In genomic region chr15:89387140-89387903, GRCh38 we compare ENCODE assay signal across 18 cellular contexts. TPM values are rescaled to one million over a fixed set of nuclear protein-coding genes. Genes with fewer than 3 reads are reported as not detected.
DNase-seq lines count a peak whose midpoint lies in the region; ATAC-seq, FAIRE-seq and TF ChIP-seq lines count a peak whose summit lies in the region.
"Had no signal": no experiment of that assay in that cellular context is flagged by ENCODE, and none has a peak within 500 bp of the region (broad histone marks: within the 10 kb centered on the region; RNA-seq: fewer than 3 reads in every experiment).

No MANE protein-coding gene starts in this region.

- no peak overlapping the region for H3K9ac ChIP-seq in endothelial cell of umbilical vein (replicated peaks; ENCODE audit: extremely low read depth, insufficient read depth, low read length)
- H3K9ac ChIP-seq: BLaER1 had no signal

- no peaks in the 10 kb centered on the region for H3K27me3 ChIP-seq in WERI-Rb-1 (ENCODE audit: insufficient read depth, low read depth, severe bottlenecking)
- peaks cover under 1% of the 10 kb centered on the region for H3K27me3 ChIP-seq in bronchial epithelial cell (ENCODE audit: control insufficient read depth, insufficient read depth, low read length)
- peaks cover 48 to 59% of the 10 kb centered on the region in 2 experiments for H3K27me3 ChIP-seq in endothelial cell of umbilical vein (ENCODE audit: control insufficient read depth in 2 of 2, insufficient read depth in 2 of 2, low read length in 2 of 2)
- peaks cover 0 to 59% (median 0%) of the 10 kb centered on the region in 7 donors for H3K27me3 ChIP-seq in spleen (replicated peaks in 1 of 7)
- H3K27me3 ChIP-seq: BLaER1 had no signal

- no peaks in the 10 kb centered on the region for H3K9me1 ChIP-seq in endothelial cell of umbilical vein (replicated peaks; ENCODE audit: control insufficient read depth, extremely low read depth, insufficient read depth, low read length)

- ATAC-seq in T-helper 17 cell, result no peak

- H3K4me2 ChIP-seq in endothelial cell of umbilical vein (ENCODE audit: insufficient read depth, low read length), result no peak overlapping the region
- H3K4me2 ChIP-seq: BLaER1 had no signal

- intact Hi-C loops in endothelial cell of umbilical vein (cut with micrococcal nuclease), result no loop called here
- intact Hi-C loops in spleen (cut with DNase I; ENCODE audit: low total_unique reads), result no loop called here

- no peak overlapping the region for H3K27ac Mint-ChIP-seq in T-helper 17 cell
- H3K27ac Mint-ChIP-seq: CD14-positive monocyte; CD4-positive, alpha-beta memory T cell; H9 had no signal

- H4K20me1 ChIP-seq in endothelial cell of umbilical vein (replicated peaks; ENCODE audit: control insufficient read depth, extremely low read depth, insufficient read depth, low read length), result no peaks in the 10 kb centered on the region
- H4K20me1 ChIP-seq: BLaER1 had no signal

- CTCF ChIA-PET in endothelial cell of umbilical vein (lab: Charles Lee), result interaction anchor here (10.5 kb wide), 1 partner anchor 29 kb away, joined by 58 read pairs; no protein-coding TSS in a partner anchor

- H2AFZ ChIP-seq in endothelial cell of umbilical vein (ENCODE audit: low read depth, low read length), result no peak overlapping the region

- H3K4me1 Mint-ChIP-seq in T-helper 17 cell, result no peaks in the 10 kb centered on the region
- H3K4me1 Mint-ChIP-seq: CD4-positive, alpha-beta memory T cell had no signal

- H3K4me1 ChIP-seq in endothelial cell of umbilical vein (ENCODE audit: control insufficient read depth, extremely low read depth, insufficient read depth, low read length) (no peaks in the 10 kb centered on the region), spleen (no peaks in the 10 kb centered on the region)

- no peak for TF ChIP-seq CTCF in WERI-Rb-1 (IDR thresholded peaks at IDR 0.05; ENCODE audit: low read depth, low read length)
- TF ChIP-seq CTCF in bronchial epithelial cell (IDR thresholded peaks at IDR 0.05; ENCODE audit: insufficient read depth, low read length, severe bottlenecking), result no peak
- no peak for TF ChIP-seq CTCF in endothelial cell of umbilical vein (IDR thresholded peaks at IDR 0.05; ENCODE audit: extremely low read depth in 1 of 2, insufficient read depth in 1 of 2, low read depth in 1 of 2, low read length in 2 of 2)
- no peak for TF ChIP-seq CTCF in spleen (IDR thresholded peaks at IDR 0.05 in 8 of 11, conservative IDR thresholded peaks at IDR 0.05 in 3 of 11)

- H3K4me3 ChIP-seq in WERI-Rb-1 (ENCODE audit: low read depth, low read length) (no peak overlapping the region), bronchial epithelial cell (ENCODE audit: low read depth, low read length) (no peak overlapping the region), endothelial cell of umbilical vein (replicated peaks in 1 of 3; ENCODE audit: insufficient read depth in 1 of 3, low read depth in 1 of 3, low read length in 3 of 3) (no peak overlapping the region), spleen (no peak overlapping the region)
- H3K4me3 ChIP-seq: BLaER1 had no signal

- no peaks in the 10 kb centered on the region for H3K79me2 ChIP-seq in endothelial cell of umbilical vein (ENCODE audit: control insufficient read depth, insufficient read depth, low read length)

- BruUV-seq in endothelial cell of umbilical vein (replicated peaks; lab: Mats Ljungman, UMichigan), result no TSS peak

- peaks cover 58% of the 10 kb centered on the region for H3K27me3 Mint-ChIP-seq in T-helper 17 cell

- peaks cover 57% of the 10 kb centered on the region for H3K36me3 ChIP-seq in WERI-Rb-1
- H3K36me3 ChIP-seq in bronchial epithelial cell (ENCODE audit: control insufficient read depth, insufficient read depth, low read length), result no peaks in the 10 kb centered on the region
- no peaks in the 10 kb centered on the region for H3K36me3 ChIP-seq in endothelial cell of umbilical vein (ENCODE audit: control insufficient read depth in 2 of 2, extremely low read depth in 1 of 2, insufficient read depth in 2 of 2, low read length in 2 of 2)
- no peaks in the 10 kb centered on the region for H3K36me3 ChIP-seq in spleen
- H3K36me3 ChIP-seq: BLaER1 had no signal

- TF ChIP-seq POLR2A in endothelial cell of umbilical vein (IDR thresholded peaks at IDR 0.05; ENCODE audit: low read depth, low read length), result no peak
- no peak for TF ChIP-seq POLR2A in spleen (IDR thresholded peaks at IDR 0.05)

- FAIRE-seq in bronchial epithelial cell (lab: Jason Lieb, UNC) (peak; percentile 18), endothelial cell of umbilical vein (lab: Jason Lieb, UNC) (no peak)
- FAIRE-seq: GM12892, GM18507 had no signal

- H3K27ac ChIP-seq in WERI-Rb-1 (peak overlapping the region; percentile 95), endothelial cell of umbilical vein (ENCODE audit: insufficient read depth, low read depth, low read length) (no peak overlapping the region), spleen (no peak overlapping the region)
- H3K27ac ChIP-seq: BLaER1 had no signal

- DNase-seq in WERI-Rb-1 (no peak), bronchial epithelial cell (ENCODE audit: low read depth) (no peak), endothelial cell of umbilical vein (ENCODE audit: low read depth, low spot score) (no peak), spleen (peak; percentile 51), T-helper 17 cell (no peak), NCI-H226 (no peak)
- no peak for DNase-seq in stimulated activated CD4-positive, alpha-beta T cell treated with anti-CD3 and anti-CD28 coated beads, Interleukin-15, amount 100 ng/mL, for 24 hours
- DNase-seq: 8988T; CD4-positive, alpha-beta memory T cell; DMS153; DMS79; GDM1; GOT3; H9 had no signal

- no peaks in the 10 kb centered on the region for H3K36me3 Mint-ChIP-seq in T-helper 17 cell (ENCODE audit: low read depth)
- H3K36me3 Mint-ChIP-seq: CD4-positive, alpha-beta memory T cell had no signal

- H3K9me3 ChIP-seq in WERI-Rb-1 (ENCODE audit: severe bottlenecking), result no peaks in the 10 kb centered on the region
- no peaks in the 10 kb centered on the region for H3K9me3 ChIP-seq in endothelial cell of umbilical vein (replicated peaks; ENCODE audit: control insufficient read depth, insufficient read depth, low read length)
- no peaks in the 10 kb centered on the region for H3K9me3 ChIP-seq in spleen
- no peaks in the 10 kb centered on the region for H3K9me3 ChIP-seq in T-helper 17 cell (ENCODE audit: control insufficient read depth, low read length, poor library complexity, severe bottlenecking)
- H3K9me3 ChIP-seq: BLaER1 had no signal

- no peak overlapping the region for H3K4me3 Mint-ChIP-seq in T-helper 17 cell
- H3K4me3 Mint-ChIP-seq: CD4-positive, alpha-beta memory T cell; H9 had no signal

- dilution Hi-C loops in endothelial cell of umbilical vein (cut with MboI; ENCODE audit: extremely low pct_ligation_motif_present, low sequenced_read_pairs), result no loop called here

- POLR2A ChIA-PET in endothelial cell of umbilical vein (lab: Charles Lee), result no interaction called here

- WGBS in spleen, 5 donors, result 66 to 88% (median 79%) methylated on average over 6 to 12 of the region's 12 CpGs

TF ChIP-seq in endothelial cell of umbilical vein, 7 proteins besides CTCF, POLR2A, EP300 and RAD21:
- TF ChIP-seq MAX (IDR thresholded peaks at IDR 0.05; ENCODE audit: insufficient read depth, insufficient read length), result no peak
- no peak for TF ChIP-seq JUN (IDR thresholded peaks at IDR 0.05; ENCODE audit: borderline replicate concordance, insufficient read depth, insufficient read length, low read depth)
- no peak for TF ChIP-seq FOS (IDR thresholded peaks at IDR 0.05; ENCODE audit: borderline replicate concordance, insufficient read depth, low read length)
- TF ChIP-seq EZH2 (IDR thresholded peaks at IDR 0.05; ENCODE audit: borderline replicate concordance, low read depth, low read length, severe bottlenecking), result peak; percentile 6

RNA-seq across cellular contexts. Expression of gene POLG, which starts 52.7 kb away (rescaled TPM):
- 85.6 and 93.7 TPM in 2 replicates for total RNA-seq in bronchial epithelial cell
- 77.7 and 79.4 TPM in 2 replicates for total RNA-seq in endothelial cell of umbilical vein
- polyA plus RNA-seq in endothelial cell of umbilical vein, result 33.8 and 36.6 TPM in 2 replicates
- 24.9 and 27.4 TPM in 2 replicates for polyA plus RNA-seq in endothelial cell of umbilical vein (2011; cell fraction: cytosol; rRNA removed)
- polyA plus RNA-seq in endothelial cell of umbilical vein (2011; cell fraction: nucleus; rRNA removed), result 236 and 246 TPM in 2 replicates
- 53.5 and 54.2 TPM in 2 replicates for polyA plus RNA-seq in endothelial cell of umbilical vein (2012)
- polyA minus RNA-seq in endothelial cell of umbilical vein, result 74.4 and 77.4 TPM in 2 replicates
- polyA minus RNA-seq in endothelial cell of umbilical vein (2011; cell fraction: cytosol; rRNA and poly(A)+ RNA removed), result 24.2 TPM
- 61.2 and 82.9 TPM in 2 replicates for polyA minus RNA-seq in endothelial cell of umbilical vein (2011; cell fraction: nucleus; rRNA and poly(A)+ RNA removed)
- total RNA-seq in spleen, result 100 to 1,000 TPM in 1 of 7 donors, 10 to 100 TPM in 6; 63.3 to 105 (median 74.0) TPM
- polyA plus RNA-seq in spleen, result 10 to 100 TPM; 38.3 to 57.7 (median 54.9) TPM
- 100 to 1,000 TPM; 114 to 128 TPM for total RNA-seq in T-helper 17 cell
